In genomic region chr17:32487460-32488176, GRCh38 we compare ENCODE assay signal across 1 cellular context.
TF ChIP-seq lines count a peak whose summit lies in the region.

No MANE protein-coding gene starts in this region.

TF ChIP-seq in HepG2, 621 proteins besides CTCF, POLR2A, EP300 and RAD21 (continued from another document and continues in another):
- no peak for TF ChIP-seq HNF1A (IDR thresholded peaks at IDR 0.05; ENCODE audit: low read depth)
- TF ChIP-seq HNF1A (CRISPR knock-in tag; IDR thresholded peaks at IDR 0.05; ENCODE audit: borderline replicate concordance): no peak
- peak; percentile 14; the same call in 1 of the 2 replicates for TF ChIP-seq ZBTB38 (CRISPR knock-in tag; IDR thresholded peaks at IDR 0.05)
- TF ChIP-seq SAFB2 (CRISPR knock-in tag; IDR thresholded peaks at IDR 0.05; ENCODE audit: borderline replicate concordance, low read depth): 0 out of 2 replicates have a peak, but pooled peaks have one; percentile 14
- no peak for TF ChIP-seq NFE2 (CRISPR knock-in tag; IDR thresholded peaks at IDR 0.05)
- no peak for TF ChIP-seq MTERF4 (CRISPR knock-in tag; IDR thresholded peaks at IDR 0.05)
- TF ChIP-seq REXO4 (CRISPR knock-in tag; IDR thresholded peaks at IDR 0.05; ENCODE audit: borderline replicate concordance): no peak
- no peak for TF ChIP-seq ZNF335 (CRISPR knock-in tag; IDR thresholded peaks at IDR 0.05)
- TF ChIP-seq TRAFD1 (CRISPR knock-in tag; IDR thresholded peaks at IDR 0.05; ENCODE audit: borderline replicate concordance): no peak
- no peak for TF ChIP-seq SNAI1 (CRISPR knock-in tag; IDR thresholded peaks at IDR 0.05; ENCODE audit: borderline replicate concordance)
- 0 out of 2 replicates have a peak, but pooled peaks have one; percentile 41 for TF ChIP-seq ZNF552 (CRISPR knock-in tag; IDR thresholded peaks at IDR 0.05; ENCODE audit: borderline replicate concordance)
- TF ChIP-seq NFKB2 (CRISPR knock-in tag; IDR thresholded peaks at IDR 0.05; ENCODE audit: borderline replicate concordance): 0 out of 2 replicates have a peak, but pooled peaks have one; percentile 41
- peak; percentile 83 for TF ChIP-seq HNRNPLL (IDR thresholded peaks at IDR 0.05; ENCODE audit: low read depth, low read length, poor library complexity, severe bottlenecking)
- TF ChIP-seq AHR (CRISPR knock-in tag; IDR thresholded peaks at IDR 0.05): no peak
- TF ChIP-seq E2F2 (CRISPR knock-in tag; IDR thresholded peaks at IDR 0.05; ENCODE audit: borderline replicate concordance): no peak
- no peak for TF ChIP-seq JARID2 (CRISPR knock-in tag; IDR thresholded peaks at IDR 0.05; ENCODE audit: insufficient replicate concordance)
- TF ChIP-seq ZBTB46 (CRISPR knock-in tag; IDR thresholded peaks at IDR 0.05; ENCODE audit: borderline replicate concordance): no peak
- TF ChIP-seq ZNF639 (CRISPR knock-in tag; conservative IDR thresholded peaks at IDR 0.05): no peak
- TF ChIP-seq ZNF124 (CRISPR knock-in tag; IDR thresholded peaks at IDR 0.05): no peak
- no peak for TF ChIP-seq REL (CRISPR knock-in tag; conservative IDR thresholded peaks at IDR 0.05)
- peak; percentile 96 for TF ChIP-seq ZNF800 (CRISPR knock-in tag; IDR thresholded peaks at IDR 0.05)
- TF ChIP-seq MLLT10 (CRISPR knock-in tag; IDR thresholded peaks at IDR 0.05): no peak
- no peak for TF ChIP-seq ZNF562 (CRISPR knock-in tag; IDR thresholded peaks at IDR 0.05; ENCODE audit: borderline replicate concordance)
- TF ChIP-seq ATF1 (CRISPR knock-in tag; IDR thresholded peaks at IDR 0.05): no peak
- TF ChIP-seq TMF1 (CRISPR knock-in tag; IDR thresholded peaks at IDR 0.05; ENCODE audit: low read depth): no peak
- TF ChIP-seq BRCA1 (CRISPR knock-in tag; IDR thresholded peaks at IDR 0.05): no peak
- no peak for TF ChIP-seq ZUFSP (CRISPR knock-in tag; IDR thresholded peaks at IDR 0.05; ENCODE audit: borderline replicate concordance)
- TF ChIP-seq DPF2 (CRISPR knock-in tag; IDR thresholded peaks at IDR 0.05; ENCODE audit: borderline replicate concordance, low read depth): no peak
- no peak for TF ChIP-seq LCORL (IDR thresholded peaks at IDR 0.05)
- TF ChIP-seq LCORL (CRISPR knock-in tag; IDR thresholded peaks at IDR 0.05): no peak
- TF ChIP-seq TFDP1 (CRISPR knock-in tag; IDR thresholded peaks at IDR 0.05; ENCODE audit: borderline replicate concordance): peak; percentile 15; the same call in 1 of the 2 replicates
- TF ChIP-seq MEF2D (CRISPR knock-in tag; IDR thresholded peaks at IDR 0.05): no peak
- no peak for TF ChIP-seq ZNF235 (CRISPR knock-in tag; IDR thresholded peaks at IDR 0.05; ENCODE audit: borderline replicate concordance)
- TF ChIP-seq GABPA (IDR thresholded peaks at IDR 0.05; ENCODE audit: low read depth, low read length): no peak
- no peak for TF ChIP-seq GABPA (CRISPR knock-in tag; IDR thresholded peaks at IDR 0.05; ENCODE audit: low read depth)
- TF ChIP-seq ZNF496 (CRISPR knock-in tag; IDR thresholded peaks at IDR 0.05; ENCODE audit: insufficient replicate concordance): no peak
- no peak for TF ChIP-seq POGZ (CRISPR knock-in tag; IDR thresholded peaks at IDR 0.05)
- no peak for TF ChIP-seq RFX3 (CRISPR knock-in tag; IDR thresholded peaks at IDR 0.05)
- no peak for TF ChIP-seq FOXC1 (CRISPR knock-in tag; IDR thresholded peaks at IDR 0.05; ENCODE audit: borderline replicate concordance)
- TF ChIP-seq RBFOX2 (IDR thresholded peaks at IDR 0.05; ENCODE audit: low read depth, low read length): peak; percentile 49; the same call in 1 of the 2 replicates
- TF ChIP-seq ZNF687 (CRISPR knock-in tag; IDR thresholded peaks at IDR 0.05): peak; percentile 67
